1 cellular context compared by ENCODE assay signal in genomic region chr12:66345212-66345611, GRCh38.
A peak's percentile ranks its signal among the peaks of the same experiment; 100 is the strongest.
TF ChIP-seq lines count a peak whose summit lies in the region.

No MANE protein-coding gene starts in this region.

TF ChIP-seq in K562, 482 proteins besides CTCF, POLR2A, EP300 and RAD21:
- TF ChIP-seq TEAD4 (IDR thresholded peaks at IDR 0.05; ENCODE audit: low read length) = peak; percentile 57; the same call in 1 of the 2 replicates
- TF ChIP-seq TEAD4 (CRISPR knock-in tag; IDR thresholded peaks at IDR 0.05; ENCODE audit: borderline replicate concordance) = no peak
- no peak for TF ChIP-seq HCFC1 (IDR thresholded peaks at IDR 0.05; ENCODE audit: low read depth, low read length)
- TF ChIP-seq CBFA2T3 (IDR thresholded peaks at IDR 0.05) = peak; percentile 51
- TF ChIP-seq ARID1B (IDR thresholded peaks at IDR 0.05) = peak; percentile 52; the same call in 1 of the 2 replicates
- TF ChIP-seq STAT5A (IDR thresholded peaks at IDR 0.05; ENCODE audit: borderline replicate concordance, low read length) = peak; percentile 49; the same call in 1 of the 2 replicates
- no peak for TF ChIP-seq THRAP3 (IDR thresholded peaks at IDR 0.05; ENCODE audit: borderline replicate concordance)
- no peak for TF ChIP-seq SMARCA5 (IDR thresholded peaks at IDR 0.05)
- peak; percentile 15; the same call in 1 of the 2 replicates for TF ChIP-seq TAL1 (IDR thresholded peaks at IDR 0.05)
TF ChIP-seq in K562: peak in this region for 5.
